13 cellular contexts compared by ENCODE assay signal in the genomic region with DNA sequence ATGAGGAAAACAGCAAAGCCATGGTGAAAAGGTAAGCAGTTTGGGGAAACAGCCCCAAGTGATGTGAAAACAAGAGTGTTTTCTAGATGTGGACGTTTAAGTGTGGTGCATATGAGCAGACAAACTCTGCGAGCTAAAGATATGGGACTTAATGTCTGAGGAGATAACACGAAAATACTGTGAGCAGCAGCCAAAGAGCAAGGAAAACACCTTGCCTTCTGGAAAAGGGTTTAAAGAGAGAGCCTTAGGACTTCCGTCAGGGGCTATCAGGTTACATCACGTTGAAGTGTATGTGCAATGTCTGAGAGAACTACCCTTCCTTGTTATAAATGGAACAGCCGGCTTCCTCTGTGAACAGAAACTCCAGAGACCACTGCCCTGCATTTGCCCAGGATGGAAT. TPM values are rescaled to one million over a fixed set of nuclear protein-coding genes. Genes with fewer than 3 reads are reported as not detected.
A peak's percentile ranks its signal among the peaks of the same experiment; 100 is the strongest.
DNase-seq lines count a peak whose midpoint lies in the region; TF ChIP-seq lines count a peak whose summit lies in the region.
"Had no signal": no experiment of that assay in that cellular context is flagged by ENCODE, and none has a peak within 500 bp of the region (broad histone marks: within the 10 kb centered on the region; RNA-seq: fewer than 3 reads in every experiment).

No MANE protein-coding gene starts in this region.

- H3K36me3 Mint-ChIP-seq in CD4-positive, alpha-beta memory T cell, result peaks cover 15 to 27% of the 10 kb centered on the region in 2 donors
- H3K36me3 Mint-ChIP-seq in Caco-2 (ENCODE audit: insufficient read depth, unreplicated experiment), result no peaks in the 10 kb centered on the region

- WGBS in thyroid gland, 2 donors, result 70 to 88% methylated on average over 6 of the region's 6 CpGs

- no peaks in the 10 kb centered on the region for H3K36me3 ChIP-seq in CD4-positive, alpha-beta memory T cell (ENCODE audit: insufficient read depth, low read length)
- no peaks in the 10 kb centered on the region for H3K36me3 ChIP-seq in Caco-2 (ENCODE audit: control insufficient read depth, insufficient read depth, low read length)
- no peaks in the 10 kb centered on the region for H3K36me3 ChIP-seq in thyroid gland

- H3K27me3 Mint-ChIP-seq in CD4-positive, alpha-beta memory T cell, result no peaks in the 10 kb centered on the region
- no peaks in the 10 kb centered on the region for H3K27me3 Mint-ChIP-seq in Caco-2 (ENCODE audit: insufficient read depth, unreplicated experiment)

- TF ChIP-seq CTCF in epithelial cell of esophagus (IDR thresholded peaks at IDR 0.05; ENCODE audit: insufficient read depth, low read depth, low read length, missing control alignments) (no peak), Caco-2 (IDR thresholded peaks at IDR 0.05; ENCODE audit: insufficient read depth in 1 of 2, low read depth in 1 of 2, low read length in 1 of 2, severe bottlenecking in 1 of 2, unreplicated experiment in 1 of 2) (no peak), thyroid gland (IDR thresholded peaks at IDR 0.05) (no peak)

- DNase-seq in CD4-positive, alpha-beta memory T cell, result no peak
- DNase-seq in DMS153 treated with DMSO at 0.1 percent for 48 hours (lab: John Stamatoyannopoulos, UW; ENCODE audit: unreplicated experiment) (peak; percentile 33), OCI-M1 (lab: John Stamatoyannopoulos, UW) (peak; percentile 91), epithelial cell of esophagus (ENCODE audit: low read depth) (peak; percentile 32), Caco-2 (no peak), germinal center (ENCODE audit: low spot score) (no peak), thyroid gland (no peak)
- DNase-seq: activated gamma-delta T cell treated with Interleukin-2 at 50 U/mL for 16 hours, DMS79, mucosa of descending colon, NCI-H187 treated with DMSO at 0.1 percent for 48 hours, right cardiac atrium, RPMI8226 had no signal

- intact Hi-C loops in CD4-positive, alpha-beta memory T cell (cut with micrococcal nuclease), result loop anchor here (5.0 kb wide), 1 partner anchor 42 kb away; no protein-coding TSS in a partner anchor
- intact Hi-C loops in Caco-2 (cut with micrococcal nuclease; ENCODE audit: unreplicated experiment), result no loop called here
- intact Hi-C loops in thyroid gland (cut with DNase I), result no loop called here

- CTCF ChIA-PET in CD4-positive, alpha-beta memory T cell (lab: Charles Lee; ENCODE audit: partially characterized antibody), result interaction anchor here (0.9 to 13.1 kb wide), 8 partner anchors 10 to 458 kb away, joined by 3 to 64 read pairs (median 4); no protein-coding TSS in a partner anchor
- CTCF ChIA-PET in Caco-2 (lab: Charles Lee), result no interaction called here

- peak overlapping the region; percentile 49 for H3K27ac ChIP-seq in CD4-positive, alpha-beta memory T cell (ENCODE audit: low read depth, low read length)
- H3K27ac ChIP-seq in thyroid gland, result no peak overlapping the region

- POLR2A ChIA-PET in CD4-positive, alpha-beta memory T cell (lab: Charles Lee; ENCODE audit: partially characterized antibody), result interaction anchor here (0.5 to 23.2 kb wide), 9 partner anchors 12 to 49 kb away, joined by 3 to 460 read pairs (median 3); partner anchors contain the start of gene LEF1
- POLR2A ChIA-PET in Caco-2 (lab: Charles Lee), result no interaction called here

- peaks cover 100% of the 10 kb centered on the region for H3K4me1 ChIP-seq in CD4-positive, alpha-beta memory T cell (ENCODE audit: insufficient read depth, low read length)
- 0 out of 2 replicates have a peak, but pooled peaks cover 3% of the 10 kb centered on the region for H3K4me1 ChIP-seq in Caco-2
- H3K4me1 ChIP-seq in thyroid gland, result peaks cover 0 to 40% of the 10 kb centered on the region in 2 donors

- no peak overlapping the region for H3K4me3 ChIP-seq in CD4-positive, alpha-beta memory T cell (ENCODE audit: low read length in 2 of 2)
- no peak overlapping the region for H3K4me3 ChIP-seq in epithelial cell of esophagus (ENCODE audit: low read length)
- H3K4me3 ChIP-seq in Caco-2 (ENCODE audit: low read depth, low read length), result no peak overlapping the region
- H3K4me3 ChIP-seq in thyroid gland (replicated peaks in 1 of 3), result no peak overlapping the region
- H3K4me3 ChIP-seq: mucosa of descending colon had no signal

- TF ChIP-seq POLR2A in thyroid gland (IDR thresholded peaks at IDR 0.05), result no peak

- no peaks in the 10 kb centered on the region for H3K9me3 ChIP-seq in CD4-positive, alpha-beta memory T cell (ENCODE audit: control insufficient read depth in 1 of 2, low read length in 2 of 2)
- no peaks in the 10 kb centered on the region for H3K9me3 ChIP-seq in Caco-2
- H3K9me3 ChIP-seq in thyroid gland, result no peaks in the 10 kb centered on the region
- H3K9me3 ChIP-seq: mucosa of descending colon had no signal

- peak overlapping the region; percentile 5 to 87 (median 58) for H3K4me3 Mint-ChIP-seq in CD4-positive, alpha-beta memory T cell
- H3K4me3 Mint-ChIP-seq in Caco-2 (ENCODE audit: unreplicated experiment), result no peak overlapping the region

- no peaks in the 10 kb centered on the region for H3K9me3 Mint-ChIP-seq in CD4-positive, alpha-beta memory T cell
- no peaks in the 10 kb centered on the region for H3K9me3 Mint-ChIP-seq in Caco-2 (ENCODE audit: unreplicated experiment)

- H3K27me3 ChIP-seq in CD4-positive, alpha-beta memory T cell (ENCODE audit: insufficient read depth, low read length), result no peaks in the 10 kb centered on the region
- H3K27me3 ChIP-seq in Caco-2 (replicated peaks; ENCODE audit: control insufficient read depth, insufficient read depth, low read length) (no peaks in the 10 kb centered on the region), thyroid gland (no peaks in the 10 kb centered on the region)

- BruUV-seq in Caco-2 (replicated peaks; lab: Mats Ljungman, UMichigan), result no TSS peak

- peaks cover 87 to 100% (median 95%) of the 10 kb centered on the region in 4 donors for H3K4me1 Mint-ChIP-seq in CD4-positive, alpha-beta memory T cell
- no peaks in the 10 kb centered on the region for H3K4me1 Mint-ChIP-seq in Caco-2 (ENCODE audit: low read depth, unreplicated experiment)

- peak overlapping the region; percentile 74 to 94 (median 90) for H3K27ac Mint-ChIP-seq in CD4-positive, alpha-beta memory T cell
- no peak overlapping the region for H3K27ac Mint-ChIP-seq in Caco-2 (ENCODE audit: unreplicated experiment)

RNA-seq across cellular contexts. Expression of gene LEF1, which starts 54.2 kb away (rescaled TPM):
- 100 to 1,000 TPM; 363 to 382 TPM for total RNA-seq in CD4-positive, alpha-beta memory T cell
- polyA plus RNA-seq in CD4-positive, alpha-beta memory T cell, result 100 to 1,000 TPM; 307 to 399 TPM
- total RNA-seq in Caco-2 (2022) (19.3 and 22.3 TPM in 2 replicates), thyroid gland (10 to 100 TPM in 2 of 4 donors, 1 to 10 TPM in 2; 4.2 to 24.3 (median 9.9) TPM)

Comparison
In these comparisons a context has a peak if more than half of its experiments do, and no peak if none do; other contexts are left out.
1. DNase-seq: peak in DMS153 treated with DMSO at 0.1 percent for 48 hours (single experiment), OCI-M1 (single experiment) and epithelial cell of esophagus (single experiment); none in CD4-positive, alpha-beta memory T cell (0 of 5), Caco-2 (0 of 2), germinal center (single experiment) and thyroid gland (0 of 2).
2. RNA of gene LEF1, which starts 54.2 kb away (total RNA-seq): 363 to 382 TPM in CD4-positive, alpha-beta memory T cell; 19.3 to 22.3 TPM in Caco-2 and 4.2 to 24.3 TPM in thyroid gland; every median in the first group is over 10 times any median in the second.